In genomic region chr10:97572214-97572989, GRCh38 we compare ENCODE assay signal across 8 cellular contexts. TPM values are rescaled to one million over a fixed set of nuclear protein-coding genes. Genes with fewer than 3 reads are reported as not detected.
DNase-seq lines count a peak whose midpoint lies in the region; ATAC-seq and TF ChIP-seq lines count a peak whose summit lies in the region.

Gene ANKRD2 (plus strand): TSS chr10:97572779. CDS start chr10:97572789, 10 bp downstream.

- TF ChIP-seq CTCF in Peyer's patch (IDR thresholded peaks at IDR 0.05) (peak in 5 of 6 experiments; percentile 34 to 84 (median 82)), fibroblast of villous mesenchyme (IDR thresholded peaks at IDR 0.05; ENCODE audit: insufficient read depth, low read depth, low read length) (peak; percentile 89), thyroid gland (IDR thresholded peaks at IDR 0.05) (peak; percentile 57 to 89 (median 70))

- no peak within 1 kb of the TSS for H3K27ac ChIP-seq in Peyer's patch
- H3K27ac ChIP-seq in thyroid gland: peak within 1 kb of the TSS in 1 of 3 donors; percentile 18

- no peak within 1 kb of the TSS for H3K4me3 ChIP-seq in Peyer's patch
- H3K4me3 ChIP-seq in fibroblast of villous mesenchyme (ENCODE audit: low read depth, low read length): no peak within 1 kb of the TSS
- H3K4me3 ChIP-seq in thyroid gland (replicated peaks in 1 of 3): no peak within 1 kb of the TSS

- peak; percentile 5 for DNase-seq in DMS79 treated with DMSO at 0.1 percent for 48 hours (lab: John Stamatoyannopoulos, UW)
- no peak for DNase-seq in DMS79 (lab: John Stamatoyannopoulos, UW)
- DNase-seq in Peyer's patch: peak; percentile 22 to 85 (median 79)
- DNase-seq in activated T-helper 2 cell treated with anti-CD3 and anti-CD28 coated beads, Interferon-gamma antibody, Interleukin-2, Interleukin-4, amounts not matched to agents 10 μg/mL and 5 μg/mL and 100 μg/mL, durations not matched to agents 14 hours and 24 hours and 36 hours (ENCODE audit: low spot score): peak; percentile 41
- DNase-seq in fibroblast of villous mesenchyme (ENCODE audit: low read depth): peak; percentile 78
- peak; percentile 19 for DNase-seq in occipital lobe (lab: John Stamatoyannopoulos, UW)
- DNase-seq in thyroid gland: peak; percentile 72 to 80

- no peak within 1 kb of the TSS for H3K27ac Mint-ChIP-seq in activated T-helper 2 cell treated with anti-CD3 and anti-CD28 coated beads, Interferon-gamma antibody, Interleukin-2, Interleukin-4, amounts not matched to agents 10 μg/mL and 5 μg/mL and 100 μg/mL, durations not matched to agents 14 hours and 24 hours and 36 hours

- ATAC-seq in HG03432 (IDR thresholded peaks at IDR 0.05; ENCODE audit: unreplicated experiment): peak; percentile 64

- intact Hi-C loops in activated T-helper 2 cell treated with anti-CD3 and anti-CD28 coated beads, Interferon-gamma antibody, Interleukin-2, Interleukin-4, amounts not matched to agents 10 μg/mL and 5 μg/mL and 100 μg/mL, durations not matched to agents 14 hours and 24 hours and 36 hours (cut with micrococcal nuclease): no loop called here
- intact Hi-C loops in thyroid gland (cut with DNase I): no loop called here

- H3K4me3 Mint-ChIP-seq in activated T-helper 2 cell treated with anti-CD3 and anti-CD28 coated beads, Interferon-gamma antibody, Interleukin-2, Interleukin-4, amounts not matched to agents 10 μg/mL and 5 μg/mL and 100 μg/mL, durations not matched to agents 14 hours and 24 hours and 36 hours (ENCODE audit: low read depth): no peak within 1 kb of the TSS

- no peaks in the 10 kb centered on the region for H3K36me3 Mint-ChIP-seq in activated T-helper 2 cell treated with anti-CD3 and anti-CD28 coated beads, Interferon-gamma antibody, Interleukin-2, Interleukin-4, amounts not matched to agents 10 μg/mL and 5 μg/mL and 100 μg/mL, durations not matched to agents 14 hours and 24 hours and 36 hours (ENCODE audit: low read depth)

- peaks cover 0 to 8% (median 0%) of the 10 kb centered on the region in 4 donors for H3K4me1 ChIP-seq in Peyer's patch
- H3K4me1 ChIP-seq in thyroid gland: peaks cover 16 to 21% of the 10 kb centered on the region in 2 donors

- H3K36me3 ChIP-seq in Peyer's patch: no peaks in the 10 kb centered on the region
- peaks cover 3 to 16% of the 10 kb centered on the region in 2 donors for H3K36me3 ChIP-seq in thyroid gland

- 83 to 84% methylated on average over 13 of the region's 16 CpGs for WGBS in thyroid gland, 2 donors

- no peaks in the 10 kb centered on the region for H3K9me3 Mint-ChIP-seq in activated T-helper 2 cell treated with anti-CD3 and anti-CD28 coated beads, Interferon-gamma antibody, Interleukin-2, Interleukin-4, amounts not matched to agents 10 μg/mL and 5 μg/mL and 100 μg/mL, durations not matched to agents 14 hours and 24 hours and 36 hours

- no peaks in the 10 kb centered on the region for H3K4me1 Mint-ChIP-seq in activated T-helper 2 cell treated with anti-CD3 and anti-CD28 coated beads, Interferon-gamma antibody, Interleukin-2, Interleukin-4, amounts not matched to agents 10 μg/mL and 5 μg/mL and 100 μg/mL, durations not matched to agents 14 hours and 24 hours and 36 hours (ENCODE audit: low read depth)

- no peaks in the 10 kb centered on the region for H3K9me3 ChIP-seq in Peyer's patch
- no peaks in the 10 kb centered on the region for H3K9me3 ChIP-seq in thyroid gland

- no peaks in the 10 kb centered on the region for H3K27me3 Mint-ChIP-seq in activated T-helper 2 cell treated with anti-CD3 and anti-CD28 coated beads, Interferon-gamma antibody, Interleukin-2, Interleukin-4, amounts not matched to agents 10 μg/mL and 5 μg/mL and 100 μg/mL, durations not matched to agents 14 hours and 24 hours and 36 hours (ENCODE audit: low read depth)

- H3K27me3 ChIP-seq in Peyer's patch (no peaks in the 10 kb centered on the region), thyroid gland (no peaks in the 10 kb centered on the region)

- TF ChIP-seq POLR2A in Peyer's patch (IDR thresholded peaks at IDR 0.05): no peak
- TF ChIP-seq POLR2A in thyroid gland (IDR thresholded peaks at IDR 0.05): no peak

RNA-seq across cellular contexts. Expression of gene ANKRD2, which starts in this region (rescaled TPM):
- total RNA-seq in Peyer's patch (not detected), fibroblast of villous mesenchyme (0.32 and 0.86 TPM in 2 replicates), occipital lobe (not detected), thyroid gland (not detected)
- 0.18 and 0.57 TPM in 2 replicates for total RNA-seq in activated T-helper 2 cell treated with anti-CD3 and anti-CD28 coated beads, Interferon-gamma antibody, Interleukin-2, Interleukin-4, amounts not matched to agents 10 μg/mL and 5 μg/mL and 100 μg/mL, durations not matched to agents 14 hours and 24 hours and 36 hours

Comparison
In these comparisons a context has a peak if more than half of its experiments do, and no peak if none do; other contexts are left out.
1. Peak in DNase-seq in Peyer's patch; RNA of the gene not detected or under 1 TPM.
2. Peak in DNase-seq in activated T-helper 2 cell treated with anti-CD3 and anti-CD28 coated beads, Interferon-gamma antibody, Interleukin-2, Interleukin-4, amounts not matched to agents 10 μg/mL and 5 μg/mL and 100 μg/mL, durations not matched to agents 14 hours and 24 hours and 36 hours; RNA of the gene not detected or under 1 TPM.
3. Peak in DNase-seq in fibroblast of villous mesenchyme; RNA of the gene not detected or under 1 TPM.
4. Peak in DNase-seq in occipital lobe; RNA of the gene not detected or under 1 TPM.
5. Peak in DNase-seq in thyroid gland; RNA of the gene not detected or under 1 TPM.